24 cellular contexts compared by ENCODE assay signal in genomic region chr1:29444782-29445325, GRCh38.
"Had no signal": no experiment of that assay in that cellular context is flagged by ENCODE, and none has a peak within 500 bp of the region (broad histone marks: within the 10 kb centered on the region; RNA-seq: fewer than 3 reads in every experiment).

No MANE protein-coding gene starts in this region.

- H3K27ac Mint-ChIP-seq: activated T-helper 1 cell treated with anti-CD3 and anti-CD28 coated beads, Interleukin-12 subunit alpha, Interleukin-12 subunit beta, Interleukin-2, Interleukin-4 antibody, amounts not matched to agents 30 ng/mL and 10 ng/mL and 1 ng/mL, durations not matched to agents 14 hours and 24 hours and 36 hours; naive thymus-derived CD4-positive, alpha-beta T cell; T-helper 17 cell had no signal

- H3K9me3 Mint-ChIP-seq: activated T-helper 1 cell treated with anti-CD3 and anti-CD28 coated beads, Interleukin-12 subunit alpha, Interleukin-12 subunit beta, Interleukin-2, Interleukin-4 antibody, amounts not matched to agents 30 ng/mL and 10 ng/mL and 1 ng/mL, durations not matched to agents 14 hours and 24 hours and 36 hours; naive thymus-derived CD4-positive, alpha-beta T cell had no signal

- H3K36me3 Mint-ChIP-seq: naive thymus-derived CD4-positive, alpha-beta T cell had no signal

- H3K4me1 ChIP-seq: esophagus muscularis mucosa, foreskin keratinocyte, heart right ventricle, left ventricle myocardium inferior, prostate gland, tibial nerve had no signal

- H3K4me3 Mint-ChIP-seq: activated T-helper 1 cell treated with anti-CD3 and anti-CD28 coated beads, Interleukin-12 subunit alpha, Interleukin-12 subunit beta, Interleukin-2, Interleukin-4 antibody, amounts not matched to agents 30 ng/mL and 10 ng/mL and 1 ng/mL, durations not matched to agents 14 hours and 24 hours and 36 hours; naive thymus-derived CD4-positive, alpha-beta T cell; T-helper 17 cell had no signal

- H3K4me1 Mint-ChIP-seq: T-helper 17 cell had no signal

- DNase-seq: activated CD4-positive, alpha-beta T cell treated with anti-CD3 and anti-CD28 coated beads for 48 hours; activated CD4-positive, alpha-beta T cell treated with anti-CD3 and anti-CD28 coated beads, Interleukin-2, amount 50 U/mL, for 48 hours; activated CD8-positive, alpha-beta memory T cell treated with anti-CD3 and anti-CD28 coated beads, Interleukin-2, amount 50 U/mL, for 4 hours; activated gamma-delta T cell treated with Interleukin-2 at 50 U/mL for 16 hours; activated naive CD4-positive, alpha-beta T cell treated with anti-CD3 and anti-CD28 coated beads, Interleukin-2, amount 50 U/mL, for 16 hours; activated T-cell treated with anti-CD3 and anti-CD28 coated beads, Interleukin-2, amount 50 U/mL, for 1 hour; amniotic stem cell; brain microvascular endothelial cell; foreskin keratinocyte; heart right ventricle; kidney glomerular epithelial cell; left ventricle myocardium inferior; midbrain; naive thymus-derived CD4-positive, alpha-beta T cell; ovary; stimulated activated naive CD4-positive, alpha-beta T cell; T-helper 17 cell; T1000; WERI-Rb-1 had no signal

- H3K27ac ChIP-seq: brain microvascular endothelial cell, esophagus muscularis mucosa, foreskin keratinocyte, heart right ventricle, left ventricle myocardium inferior, ovary, prostate gland, tibial nerve, WERI-Rb-1 had no signal

- H3K9me3 ChIP-seq: esophagus muscularis mucosa, heart right ventricle, left ventricle myocardium inferior, ovary, prostate gland, tibial nerve had no signal

- H3K27me3 ChIP-seq: brain microvascular endothelial cell, ovary had no signal

- H3K36me3 ChIP-seq: brain microvascular endothelial cell, esophagus muscularis mucosa, heart right ventricle, left ventricle myocardium inferior, ovary, prostate gland, tibial nerve, WERI-Rb-1 had no signal

- ATAC-seq: activated CD4-positive, CD25-positive, alpha-beta regulatory T cell treated with anti-CD3 and anti-CD28 coated beads, Interleukin-2, amount 50 U/mL, for 24 hours; foreskin keratinocyte; heart right ventricle; naive thymus-derived CD4-positive, alpha-beta T cell; T-helper 17 cell had no signal

- H3K4me3 ChIP-seq: esophagus muscularis mucosa, heart right ventricle, left ventricle myocardium inferior, ovary, prostate gland, tibial nerve had no signal
